1 cellular context compared by ENCODE assay signal in the genomic region with DNA sequence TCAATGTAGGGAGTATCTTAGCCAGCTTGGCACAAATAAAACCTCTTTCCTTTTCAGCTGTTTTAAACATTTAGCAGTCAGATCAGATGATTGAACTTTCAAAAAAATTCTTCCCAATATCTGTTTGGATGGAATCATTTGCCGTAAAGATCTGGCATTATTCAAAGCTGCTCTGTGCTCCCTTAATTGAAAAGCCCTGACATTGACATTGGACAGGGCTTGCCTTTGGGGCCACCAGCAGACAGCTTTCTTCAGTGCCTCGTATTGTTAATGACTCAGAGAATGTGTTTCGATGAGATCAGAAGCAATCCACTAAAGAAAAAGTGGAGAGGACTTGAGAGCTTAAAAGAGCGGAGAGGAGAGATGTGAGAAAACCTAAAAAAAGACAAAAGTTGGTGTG.
TF ChIP-seq lines count a peak whose summit lies in the region.

No MANE protein-coding gene starts in this region.

TF ChIP-seq in SK-N-SH, 30 proteins besides CTCF, POLR2A, EP300 and RAD21 (continued from another document):
- TF ChIP-seq, protein P1, sequence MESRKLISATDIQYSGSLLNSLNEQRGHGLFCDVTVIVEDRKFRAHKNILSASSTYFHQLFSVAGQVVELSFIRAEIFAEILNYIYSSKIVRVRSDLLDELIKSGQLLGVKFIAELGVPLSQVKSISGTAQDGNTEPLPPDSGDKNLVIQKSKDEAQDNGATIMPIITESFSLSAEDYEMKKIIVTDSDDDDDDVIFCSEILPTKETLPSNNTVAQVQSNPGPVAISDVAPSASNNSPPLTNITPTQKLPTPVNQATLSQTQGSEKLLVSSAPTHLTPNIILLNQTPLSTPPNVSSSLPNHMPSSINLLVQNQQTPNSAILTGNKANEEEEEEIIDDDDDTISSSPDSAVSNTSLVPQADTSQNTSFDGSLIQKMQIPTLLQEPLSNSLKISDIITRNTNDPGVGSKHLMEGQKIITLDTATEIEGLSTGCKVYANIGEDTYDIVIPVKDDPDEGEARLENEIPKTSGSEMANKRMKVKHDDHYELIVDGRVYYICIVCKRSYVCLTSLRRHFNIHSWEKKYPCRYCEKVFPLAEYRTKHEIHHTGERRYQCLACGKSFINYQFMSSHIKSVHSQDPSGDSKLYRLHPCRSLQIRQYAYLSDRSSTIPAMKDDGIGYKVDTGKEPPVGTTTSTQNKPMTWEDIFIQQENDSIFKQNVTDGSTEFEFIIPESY (IDR thresholded peaks at IDR 0.05; ENCODE audit: borderline replicate concordance, low read depth), result no peak
- TF ChIP-seq, protein P2, sequence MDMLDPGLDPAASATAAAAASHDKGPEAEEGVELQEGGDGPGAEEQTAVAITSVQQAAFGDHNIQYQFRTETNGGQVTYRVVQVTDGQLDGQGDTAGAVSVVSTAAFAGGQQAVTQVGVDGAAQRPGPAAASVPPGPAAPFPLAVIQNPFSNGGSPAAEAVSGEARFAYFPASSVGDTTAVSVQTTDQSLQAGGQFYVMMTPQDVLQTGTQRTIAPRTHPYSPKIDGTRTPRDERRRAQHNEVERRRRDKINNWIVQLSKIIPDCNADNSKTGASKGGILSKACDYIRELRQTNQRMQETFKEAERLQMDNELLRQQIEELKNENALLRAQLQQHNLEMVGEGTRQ (IDR thresholded peaks at IDR 0.05; ENCODE audit: borderline replicate concordance, low read depth, low read length), result no peak
- TF ChIP-seq FOSL2 (IDR thresholded peaks at IDR 0.05; ENCODE audit: borderline replicate concordance, low read depth) (0 out of 2 replicates have a peak, but pooled peaks have one; percentile 26), SMC3 (IDR thresholded peaks at IDR 0.05; ENCODE audit: low read depth, low read length) (no peak), TCF12 (IDR thresholded peaks at IDR 0.05) (peak; percentile 98), SIN3A (IDR thresholded peaks at IDR 0.05; ENCODE audit: borderline replicate concordance, low read depth, low read length) (no peak), GATA2 (CRISPR knock-in tag; IDR thresholded peaks at IDR 0.05) (peak; percentile 86), NFIC (IDR thresholded peaks at IDR 0.05; ENCODE audit: borderline replicate concordance) (no peak), RFX5 (IDR thresholded peaks at IDR 0.05; ENCODE audit: low read length) (no peak), EZH2phosphoT487 (IDR thresholded peaks at IDR 0.05; ENCODE audit: borderline replicate concordance, low read depth) (no peak), MEF2A (IDR thresholded peaks at IDR 0.05; ENCODE audit: borderline replicate concordance, low read depth) (peak; percentile 37; the same call in 1 of the 2 replicates), FOXJ3 (CRISPR knock-in tag; IDR thresholded peaks at IDR 0.05) (peak; percentile 88; the same call in 1 of the 2 replicates), TAF1 (IDR thresholded peaks at IDR 0.05; ENCODE audit: borderline replicate concordance, low read depth, low read length) (no peak), GABPA (IDR thresholded peaks at IDR 0.05; ENCODE audit: low read depth) (no peak), TEAD4 (IDR thresholded peaks at IDR 0.05; ENCODE audit: borderline replicate concordance, insufficient read depth) (peak; percentile 78), YY1 (IDR thresholded peaks at IDR 0.05; ENCODE audit: low read depth) (no peak), CHD2 (IDR thresholded peaks at IDR 0.05; ENCODE audit: low read length, partially characterized antibody) (peak; percentile 88), ELF1 (IDR thresholded peaks at IDR 0.05) (no peak), MXI1 (IDR thresholded peaks at IDR 0.05; ENCODE audit: low read depth, low read length) (no peak; the same call in 1 of the 2 replicates), POLR2AphosphoS5 (IDR thresholded peaks at IDR 0.05; ENCODE audit: low read depth, low read length) (peak; percentile 75)
- TF ChIP-seq, protein P3, sequence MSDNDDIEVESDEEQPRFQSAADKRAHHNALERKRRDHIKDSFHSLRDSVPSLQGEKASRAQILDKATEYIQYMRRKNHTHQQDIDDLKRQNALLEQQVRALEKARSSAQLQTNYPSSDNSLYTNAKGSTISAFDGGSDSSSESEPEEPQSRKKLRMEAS (IDR thresholded peaks at IDR 0.05; ENCODE audit: low read depth), result peak; percentile 20; the same call in 1 of the 2 replicates
- TF ChIP-seq, protein P4, sequence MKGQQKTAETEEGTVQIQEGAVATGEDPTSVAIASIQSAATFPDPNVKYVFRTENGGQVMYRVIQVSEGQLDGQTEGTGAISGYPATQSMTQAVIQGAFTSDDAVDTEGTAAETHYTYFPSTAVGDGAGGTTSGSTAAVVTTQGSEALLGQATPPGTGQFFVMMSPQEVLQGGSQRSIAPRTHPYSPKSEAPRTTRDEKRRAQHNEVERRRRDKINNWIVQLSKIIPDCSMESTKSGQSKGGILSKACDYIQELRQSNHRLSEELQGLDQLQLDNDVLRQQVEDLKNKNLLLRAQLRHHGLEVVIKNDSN (IDR thresholded peaks at IDR 0.05; ENCODE audit: borderline replicate concordance, low read depth), result no peak
